In genomic region chr16:56669005-56669839, GRCh38 we compare ENCODE assay signal across 14 cellular contexts. TPM values are rescaled to one million over a fixed set of nuclear protein-coding genes. Genes with fewer than 3 reads are reported as not detected.
DNase-seq lines count a peak whose midpoint lies in the region; ATAC-seq and TF ChIP-seq lines count a peak whose summit lies in the region.
"Had no signal": no experiment of that assay in that cellular context is flagged by ENCODE, and none has a peak within 500 bp of the region (broad histone marks: within the 10 kb centered on the region; RNA-seq: fewer than 3 reads in every experiment).

Gene MT1H, plus strand, starts transcription at chr16:56669814. Its CDS starts 71 bp downstream, at chr16:56669885.

- H3K4me1 Mint-ChIP-seq in activated CD4-positive, alpha-beta T cell treated with anti-CD3 and anti-CD28 coated beads for 36 hours: peaks cover 18% of the 10 kb centered on the region
- peaks cover 4% of the 10 kb centered on the region for H3K4me1 Mint-ChIP-seq in chondrocyte (ENCODE audit: low read depth)

- no peaks in the 10 kb centered on the region for H3K36me3 Mint-ChIP-seq in activated CD4-positive, alpha-beta T cell treated with anti-CD3 and anti-CD28 coated beads for 36 hours (ENCODE audit: low read depth)
- no peaks in the 10 kb centered on the region for H3K36me3 Mint-ChIP-seq in chondrocyte (ENCODE audit: low read depth)

- CTCF ChIA-PET in activated CD4-positive, alpha-beta T cell treated with anti-CD3 and anti-CD28 coated beads for 36 hours (lab: Charles Lee): interaction anchor here (1.3 kb wide), 1 partner anchor 10 kb away, joined by 5 read pairs; no protein-coding TSS in a partner anchor
- CTCF ChIA-PET in mammary epithelial cell (lab: Charles Lee; ENCODE audit: low non-redundant PET): no interaction called here

- POLR2A ChIA-PET in activated CD4-positive, alpha-beta T cell treated with anti-CD3 and anti-CD28 coated beads for 36 hours (lab: Charles Lee): interaction anchor here (0.6 to 1.0 kb wide), 3 partner anchors 13 to 747 kb away, joined by 4 to 5 read pairs (median 4); partner anchors contain the start of genes MT1X and MT2A

- ATAC-seq in activated CD4-positive, alpha-beta T cell treated with anti-CD3 and anti-CD28 coated beads for 36 hours: peak; percentile 43
- ATAC-seq in esophagus mucosa (peak; percentile 77), omental fat pad (ENCODE audit: low FRiP score) (peak; percentile 58)

- no peak within 1 kb of the TSS for H3K4me3 Mint-ChIP-seq in activated CD4-positive, alpha-beta T cell treated with anti-CD3 and anti-CD28 coated beads for 36 hours
- H3K4me3 Mint-ChIP-seq in chondrocyte (ENCODE audit: unreplicated experiment): no peak within 1 kb of the TSS

- in situ Hi-C loops in mammary epithelial cell (cut with MboI; ENCODE audit: low sequenced_read_pairs in 2 of 2): no loop called here

- H3K4me3 ChIP-seq in mammary epithelial cell (replicated peaks in 1 of 3; ENCODE audit: insufficient read depth in 1 of 3, low read depth in 2 of 3, low read length in 3 of 3): no peak within 1 kb of the TSS

- no peak within 1 kb of the TSS for H3K27ac ChIP-seq in mammary epithelial cell (ENCODE audit: insufficient read depth, low read depth, low read length)

- H3K9me3 Mint-ChIP-seq in activated CD4-positive, alpha-beta T cell treated with anti-CD3 and anti-CD28 coated beads for 36 hours (ENCODE audit: low read depth): no peaks in the 10 kb centered on the region
- H3K9me3 Mint-ChIP-seq in chondrocyte (ENCODE audit: low read depth): no peaks in the 10 kb centered on the region

- H3K27me3 Mint-ChIP-seq in activated CD4-positive, alpha-beta T cell treated with anti-CD3 and anti-CD28 coated beads for 36 hours: peaks cover 70% of the 10 kb centered on the region
- H3K27me3 Mint-ChIP-seq in chondrocyte (ENCODE audit: low read depth): peaks cover 45% of the 10 kb centered on the region

- no peaks in the 10 kb centered on the region for H3K79me2 ChIP-seq in mammary epithelial cell (ENCODE audit: insufficient read depth, low read length)

- H3K36me3 ChIP-seq in mammary epithelial cell (ENCODE audit: insufficient read depth, low read length): no peaks in the 10 kb centered on the region

- peaks cover 2% of the 10 kb centered on the region for H3K27me3 ChIP-seq in mammary epithelial cell (ENCODE audit: insufficient read depth, low read length)

- H3K4me1 ChIP-seq in mammary epithelial cell (ENCODE audit: insufficient read depth, low read length): no peaks in the 10 kb centered on the region

- 90% methylated on average over 27 of the region's 38 CpGs for WGBS in mammary epithelial cell (ENCODE audit: low coverage, missing lambda C conversion rate)

- peak; percentile 45 for DNase-seq in activated CD4-positive, alpha-beta T cell treated with anti-CD3 and anti-CD28 coated beads for 36 hours
- no peak for DNase-seq in activated CD4-positive, alpha-beta T cell treated with anti-CD3 and anti-CD28 coated beads, Interleukin-2, amount 50 U/mL, for 4 hours
- DNase-seq in RPMI8226: peak; percentile 41
- DNase-seq in omental fat pad (ENCODE audit: low spot score): no peak
- no peak for DNase-seq in medulla oblongata (ENCODE audit: extremely low spot score)
- DNase-seq in mammary epithelial cell: no peak
- no peak for DNase-seq in chondrocyte (ENCODE audit: low spot score)
- DNase-seq: DND-41, NCI-H524 treated with DMSO at 0.1 percent for 48 hours, occipital lobe had no signal

- H3K9me3 ChIP-seq in mammary epithelial cell (replicated peaks; ENCODE audit: insufficient read depth, low read length): no peaks in the 10 kb centered on the region

- intact Hi-C loops in activated CD4-positive, alpha-beta T cell treated with anti-CD3 and anti-CD28 coated beads for 36 hours (cut with DNase I, micrococcal nuclease): loop anchor here (2.0 kb wide), 2 partner anchors 14 to 44 kb away; partner anchors contain the start of genes MT1E (in 1 of the 2) and MT1X (in 1 of the 2)
- intact Hi-C loops in mammary epithelial cell (cut with micrococcal nuclease): no loop called here

- no peak within 1 kb of the TSS for H2AFZ ChIP-seq in mammary epithelial cell (ENCODE audit: low read depth, low read length)

- no peak within 1 kb of the TSS for H3K9ac ChIP-seq in mammary epithelial cell (ENCODE audit: insufficient read depth, low read length)

- no peak within 1 kb of the TSS for H3K27ac Mint-ChIP-seq in activated CD4-positive, alpha-beta T cell treated with anti-CD3 and anti-CD28 coated beads for 36 hours
- H3K27ac Mint-ChIP-seq in chondrocyte (ENCODE audit: unreplicated experiment): no peak within 1 kb of the TSS

- no TSS peak for BruUV-seq in mammary epithelial cell (replicated peaks; lab: Mats Ljungman, UMichigan)

- no peak within 1 kb of the TSS for H3K4me2 ChIP-seq in mammary epithelial cell (ENCODE audit: insufficient read depth, low read depth, low read length)

- TF ChIP-seq CTCF in omental fat pad (IDR thresholded peaks at IDR 0.05) (no peak), mammary epithelial cell (conservative IDR thresholded peaks at IDR 0.05 in 1 of 2, IDR thresholded peaks at IDR 0.05 in 1 of 2; ENCODE audit: extremely low read depth in 1 of 2, insufficient read depth in 1 of 2, low read depth in 1 of 2, low read length in 2 of 2) (no peak), chondrocyte (IDR thresholded peaks at IDR 0.05) (no peak)

- no peaks in the 10 kb centered on the region for H4K20me1 ChIP-seq in mammary epithelial cell (ENCODE audit: insufficient read depth, low read length)

- dilution Hi-C loops in mammary epithelial cell (cut with HindIII; ENCODE audit: low sequenced_read_pairs): no loop called here

RNA-seq across cellular contexts. Expression of gene MT1H, which starts in this region (rescaled TPM):
- under 1 TPM in 1 of 2 experiments, not detected in 1; 0.61 TPM for total RNA-seq in activated CD4-positive, alpha-beta T cell treated with anti-CD3 and anti-CD28 coated beads for 36 hours
- total RNA-seq in esophagus mucosa: 5.0 TPM
- 10 to 100 TPM in 2 of 4 donors, not detected in 2; 11.9 to 23.3 TPM for total RNA-seq in omental fat pad
- not detected for total RNA-seq in mammary epithelial cell
- polyA plus RNA-seq in mammary epithelial cell: not detected
- polyA minus RNA-seq in mammary epithelial cell: not detected
- total RNA-seq in chondrocyte: not detected in 3 replicates
- total RNA-seq: astrocyte, HT-29, occipital lobe, temporal lobe had no signal

Comparison
In these comparisons a context has a peak if more than half of its experiments do, and no peak if none do; other contexts are left out.
1. Peak in DNase-seq and ATAC-seq in activated CD4-positive, alpha-beta T cell treated with anti-CD3 and anti-CD28 coated beads for 36 hours; RNA of the gene not detected or under 1 TPM.